In genomic region chr10:112716924-112717348, GRCh38 we compare ENCODE assay signal across 13 cellular contexts.
DNase-seq lines count a peak whose midpoint lies in the region; ATAC-seq, FAIRE-seq and TF ChIP-seq lines count a peak whose summit lies in the region.
"Had no signal": no experiment of that assay in that cellular context is flagged by ENCODE, and none has a peak within 500 bp of the region (broad histone marks: within the 10 kb centered on the region; RNA-seq: fewer than 3 reads in every experiment).

No MANE protein-coding gene starts in this region.

- H3K9ac ChIP-seq in HepG2 (ENCODE audit: insufficient read depth, low read depth, low read length) = peak overlapping the region; percentile 28

- no peak overlapping the region for H3K4me3 ChIP-seq in ACC112 (ENCODE audit: low read depth, low read length)
- H3K4me3 ChIP-seq in bronchial epithelial cell (ENCODE audit: low read depth, low read length) = no peak overlapping the region
- no peak overlapping the region for H3K4me3 ChIP-seq in HepG2 (replicated peaks in 1 of 3; ENCODE audit: insufficient read depth in 1 of 3, low read depth in 2 of 3, low read length in 3 of 3)
- H3K4me3 ChIP-seq: sigmoid colon had no signal

- POLR2A ChIA-PET in HepG2 (lab: Yijun Ruan, JAX) = interaction anchor here (0.7 to 1.6 kb wide), 8 partner anchors 11 to 233 kb away, joined by 3 to 27 read pairs (median 4); partner anchors contain the start of gene TCF7L2

- TF ChIP-seq POLR2A in HepG2 (IDR thresholded peaks at IDR 0.05; ENCODE audit: insufficient read depth in 1 of 2, low read depth in 2 of 2, low read length in 2 of 2) = no peak

- peak; percentile 98 for ATAC-seq in HepG2
- no peak for ATAC-seq in omental fat pad (ENCODE audit: low FRiP score)
- no peak for ATAC-seq in GM18511 (IDR thresholded peaks at IDR 0.05; ENCODE audit: unreplicated experiment)

- H3K27ac ChIP-seq in ACC112 (ENCODE audit: low read depth, low read length) (peak overlapping the region; percentile 18; the same call in 1 of the 2 replicates), HepG2 (ENCODE audit: extremely low read length, insufficient read depth, low read length) (peak overlapping the region; percentile 61)
- H3K27ac ChIP-seq: sigmoid colon had no signal

- no peaks in the 10 kb centered on the region for H3K27me3 ChIP-seq in ACC112 (ENCODE audit: insufficient read depth, low read length)
- H3K27me3 ChIP-seq in bronchial epithelial cell (ENCODE audit: control insufficient read depth, insufficient read depth, low read length) = no peaks in the 10 kb centered on the region
- H3K27me3 ChIP-seq in HepG2 (ENCODE audit: control insufficient read depth in 1 of 2, insufficient read depth in 2 of 2, low read length in 2 of 2) = no peaks in the 10 kb centered on the region
- H3K27me3 ChIP-seq: sigmoid colon had no signal

- intact Hi-C loops in HepG2 (cut with micrococcal nuclease; ENCODE audit: unreplicated experiment) = loop anchor here (10.0 kb wide), 2 partner anchors 82 to 152 kb away; no protein-coding TSS in a partner anchor

- H4K20me1 ChIP-seq in HepG2 (ENCODE audit: insufficient read depth, low read length) = no peaks in the 10 kb centered on the region

- H3K79me2 ChIP-seq in ACC112 (ENCODE audit: control insufficient read depth, insufficient read depth, low read length, unreplicated experiment) = no peaks in the 10 kb centered on the region
- H3K79me2 ChIP-seq in HepG2 (ENCODE audit: insufficient read depth, low read length) = no peaks in the 10 kb centered on the region

- peaks cover 18% of the 10 kb centered on the region for H3K4me1 ChIP-seq in ACC112 (ENCODE audit: control insufficient read depth, insufficient read depth, low read length, unreplicated experiment)
- peaks cover 45% of the 10 kb centered on the region for H3K4me1 ChIP-seq in HepG2 (ENCODE audit: insufficient read depth, low read length)

- no peak for TF ChIP-seq CTCF in bronchial epithelial cell (IDR thresholded peaks at IDR 0.05; ENCODE audit: insufficient read depth, low read length, severe bottlenecking)
- TF ChIP-seq CTCF in HepG2 (CRISPR knock-in tag; IDR thresholded peaks at IDR 0.05) = no peak
- no peak for TF ChIP-seq CTCF in omental fat pad (IDR thresholded peaks at IDR 0.05)

- H3K36me3 ChIP-seq in ACC112 (ENCODE audit: insufficient read depth, low read length) = no peaks in the 10 kb centered on the region
- no peaks in the 10 kb centered on the region for H3K36me3 ChIP-seq in bronchial epithelial cell (ENCODE audit: control insufficient read depth, insufficient read depth, low read length)
- H3K36me3 ChIP-seq in HepG2 (replicated peaks in 1 of 2; ENCODE audit: control insufficient read depth in 1 of 2, insufficient read depth in 2 of 2, low read length in 2 of 2) = no peaks in the 10 kb centered on the region
- H3K36me3 ChIP-seq: sigmoid colon had no signal

- BruUV-seq in HepG2 (replicated peaks; lab: Mats Ljungman, UMichigan) = no TSS peak

- DNase-seq in HuH-7 (ENCODE audit: low spot score) (peak; percentile 20), bronchial epithelial cell (ENCODE audit: low read depth) (peak; percentile 31), HepG2 (ENCODE audit: low spot score) (peak; percentile 96), omental fat pad (ENCODE audit: low spot score) (no peak), NCI-H446 treated with DMSO at 0.1 percent for 48 hours (lab: John Stamatoyannopoulos, UW) (no peak)
- no peak for DNase-seq in stimulated activated CD8-positive, alpha-beta memory T cell treated with anti-CD3 and anti-CD28 coated beads, Interleukin-4, amount 100 ng/mL, for 48 hours
- DNase-seq: AML-193, DND-41, MV-4-11, NCI-H510A, sigmoid colon had no signal

- FAIRE-seq in bronchial epithelial cell (lab: Jason Lieb, UNC) (no peak), HepG2 (lab: Jason Lieb, UNC) (peak; percentile 81)

- TF ChIP-seq RAD21 in HepG2 (CRISPR knock-in tag; IDR thresholded peaks at IDR 0.05) = no peak

- no peaks in the 10 kb centered on the region for H3K9me3 ChIP-seq in HepG2 (ENCODE audit: low read length)
- H3K9me3 ChIP-seq: sigmoid colon had no signal

- 4% methylated on average over 4 of the region's 5 CpGs for WGBS in HepG2 (ENCODE audit: low lambda C conversion rate)

- CTCF ChIA-PET in HepG2 (lab: Yijun Ruan, JAX; ENCODE audit: low intra/inter-chr PET ratio, low total read pairs) = no interaction called here

- in situ Hi-C loops in HepG2 (cut with HindIII; ENCODE audit: extremely low pct_ligation_motif_present, low pct_unique_long_range_greater_than_20kb) = no loop called here

- H2AFZ ChIP-seq in ACC112 (ENCODE audit: low read length, unreplicated experiment) (no peak overlapping the region), HepG2 (ENCODE audit: low read length) (no peak overlapping the region)

- H3K4me2 ChIP-seq in HepG2 (ENCODE audit: low read depth, low read length) = peak overlapping the region; percentile 13; the same call in 1 of the 2 replicates

- TF ChIP-seq EP300 in HepG2 (IDR thresholded peaks at IDR 0.05; ENCODE audit: low read depth in 2 of 2, low read length in 2 of 2) = peak; percentile 22 to 87
- TF ChIP-seq EP300 in HepG2 (CRISPR knock-in tag; IDR thresholded peaks at IDR 0.05; ENCODE audit: borderline replicate concordance) = peak; percentile 88

TF ChIP-seq in HepG2, 621 proteins besides CTCF, POLR2A, EP300 and RAD21 (continues in another document):
- TF ChIP-seq UBTF (CRISPR knock-in tag; IDR thresholded peaks at IDR 0.05) (no peak), ZNF317 (CRISPR knock-in tag; IDR thresholded peaks at IDR 0.05) (peak; percentile 95), ZNF17 (CRISPR knock-in tag; IDR thresholded peaks at IDR 0.05) (no peak), TBX3 (IDR thresholded peaks at IDR 0.05; ENCODE audit: borderline replicate concordance) (peak; percentile 71; the same call in 1 of the 2 replicates), ZBTB43 (CRISPR knock-in tag; conservative IDR thresholded peaks at IDR 0.05) (0 out of 2 replicates have a peak, but pooled peaks have one; percentile 42), BCL6 (CRISPR knock-in tag; IDR thresholded peaks at IDR 0.05) (peak; percentile 81), HINFP (CRISPR knock-in tag; IDR thresholded peaks at IDR 0.05; ENCODE audit: low read depth) (no peak), RBAK (CRISPR knock-in tag; IDR thresholded peaks at IDR 0.05) (peak; percentile 69; the same call in 1 of the 2 replicates), ONECUT2 (CRISPR knock-in tag; IDR thresholded peaks at IDR 0.05) (no peak), MBNL3 (CRISPR knock-in tag; conservative IDR thresholded peaks at IDR 0.05) (no peak), HNRNPLL (IDR thresholded peaks at IDR 0.05; ENCODE audit: low read depth, low read length, poor library complexity, severe bottlenecking) (no peak), ZNF224 (CRISPR knock-in tag; IDR thresholded peaks at IDR 0.05) (no peak), HNF4G (IDR thresholded peaks at IDR 0.05; ENCODE audit: borderline replicate concordance, low read depth, low read length) (peak; percentile 53; the same call in 1 of the 2 replicates), HNF4G (CRISPR knock-in tag; IDR thresholded peaks at IDR 0.05; ENCODE audit: borderline replicate concordance, low read depth) (no peak; the same call in 1 of the 2 replicates), ZNF296 (CRISPR knock-in tag; conservative IDR thresholded peaks at IDR 0.05) (no peak), ZNF326 (CRISPR knock-in tag; IDR thresholded peaks at IDR 0.05; ENCODE audit: borderline replicate concordance) (no peak), ERF (CRISPR knock-in tag; IDR thresholded peaks at IDR 0.05) (0 out of 2 replicates have a peak, but pooled peaks have one; percentile 61), ZNF577 (CRISPR knock-in tag; IDR thresholded peaks at IDR 0.05; ENCODE audit: borderline replicate concordance, low read depth) (no peak), FOXK2 (IDR thresholded peaks at IDR 0.05) (0 out of 2 replicates have a peak, but pooled peaks have one; percentile 12), LCORL (IDR thresholded peaks at IDR 0.05) (no peak), LCORL (CRISPR knock-in tag; IDR thresholded peaks at IDR 0.05) (peak; percentile 73; the same call in 1 of the 2 replicates)

Comparison
In these comparisons a context has a peak if more than half of its experiments do, and no peak if none do; other contexts are left out.
1. DNase-seq: peak in HuH-7 (single experiment), bronchial epithelial cell (single experiment) and HepG2 (single experiment); none in stimulated activated CD8-positive, alpha-beta memory T cell treated with anti-CD3 and anti-CD28 coated beads, Interleukin-4, amount 100 ng/mL, for 48 hours (single experiment), omental fat pad (single experiment) and NCI-H446 treated with DMSO at 0.1 percent for 48 hours (single experiment).